1 cellular context compared by ENCODE assay signal in the genomic region with DNA sequence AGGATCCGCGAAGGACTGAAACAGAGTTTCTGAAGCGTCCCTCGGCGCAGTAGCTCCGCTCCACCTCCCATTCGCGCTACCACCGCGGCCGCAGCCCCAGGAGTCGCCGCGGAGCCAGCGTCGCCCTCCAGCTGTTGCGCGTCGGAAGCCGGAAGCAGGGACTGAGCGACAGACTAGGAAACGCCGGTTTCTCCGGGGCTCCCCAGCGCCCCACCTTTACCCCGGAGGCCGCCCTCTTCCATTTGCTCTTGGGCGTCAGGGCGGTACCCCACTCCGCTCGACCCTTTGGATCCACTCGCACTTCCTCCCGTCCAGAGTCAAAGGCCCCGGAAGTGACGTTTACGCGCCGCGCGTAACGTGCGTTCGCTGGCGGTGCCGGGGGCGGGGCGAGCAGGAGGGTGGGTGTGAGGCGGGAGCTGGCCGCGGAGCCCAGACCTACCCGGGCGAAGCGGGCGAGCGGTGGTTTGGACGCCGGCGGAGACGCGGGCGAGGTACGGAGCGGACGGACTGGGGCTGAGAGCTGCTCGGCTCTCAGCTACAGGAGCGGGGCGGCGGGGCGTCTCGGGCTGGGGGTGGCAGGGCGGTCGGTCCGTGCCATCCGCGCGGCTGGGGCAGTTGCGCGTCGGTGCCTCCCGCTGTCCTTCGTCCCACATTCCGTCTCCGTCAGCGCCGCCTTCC.
TF ChIP-seq lines count a peak whose summit lies in the region.

RABGEF1 (plus strand) TSS at position 432 of the 678 bp plus-strand sequence. CDS start 31,167 bp downstream, outside the sequence.

TF ChIP-seq in K562, 482 proteins besides CTCF, POLR2A, EP300 and RAD21 (continued from another document and continues in another):
- TF ChIP-seq, protein P1, sequence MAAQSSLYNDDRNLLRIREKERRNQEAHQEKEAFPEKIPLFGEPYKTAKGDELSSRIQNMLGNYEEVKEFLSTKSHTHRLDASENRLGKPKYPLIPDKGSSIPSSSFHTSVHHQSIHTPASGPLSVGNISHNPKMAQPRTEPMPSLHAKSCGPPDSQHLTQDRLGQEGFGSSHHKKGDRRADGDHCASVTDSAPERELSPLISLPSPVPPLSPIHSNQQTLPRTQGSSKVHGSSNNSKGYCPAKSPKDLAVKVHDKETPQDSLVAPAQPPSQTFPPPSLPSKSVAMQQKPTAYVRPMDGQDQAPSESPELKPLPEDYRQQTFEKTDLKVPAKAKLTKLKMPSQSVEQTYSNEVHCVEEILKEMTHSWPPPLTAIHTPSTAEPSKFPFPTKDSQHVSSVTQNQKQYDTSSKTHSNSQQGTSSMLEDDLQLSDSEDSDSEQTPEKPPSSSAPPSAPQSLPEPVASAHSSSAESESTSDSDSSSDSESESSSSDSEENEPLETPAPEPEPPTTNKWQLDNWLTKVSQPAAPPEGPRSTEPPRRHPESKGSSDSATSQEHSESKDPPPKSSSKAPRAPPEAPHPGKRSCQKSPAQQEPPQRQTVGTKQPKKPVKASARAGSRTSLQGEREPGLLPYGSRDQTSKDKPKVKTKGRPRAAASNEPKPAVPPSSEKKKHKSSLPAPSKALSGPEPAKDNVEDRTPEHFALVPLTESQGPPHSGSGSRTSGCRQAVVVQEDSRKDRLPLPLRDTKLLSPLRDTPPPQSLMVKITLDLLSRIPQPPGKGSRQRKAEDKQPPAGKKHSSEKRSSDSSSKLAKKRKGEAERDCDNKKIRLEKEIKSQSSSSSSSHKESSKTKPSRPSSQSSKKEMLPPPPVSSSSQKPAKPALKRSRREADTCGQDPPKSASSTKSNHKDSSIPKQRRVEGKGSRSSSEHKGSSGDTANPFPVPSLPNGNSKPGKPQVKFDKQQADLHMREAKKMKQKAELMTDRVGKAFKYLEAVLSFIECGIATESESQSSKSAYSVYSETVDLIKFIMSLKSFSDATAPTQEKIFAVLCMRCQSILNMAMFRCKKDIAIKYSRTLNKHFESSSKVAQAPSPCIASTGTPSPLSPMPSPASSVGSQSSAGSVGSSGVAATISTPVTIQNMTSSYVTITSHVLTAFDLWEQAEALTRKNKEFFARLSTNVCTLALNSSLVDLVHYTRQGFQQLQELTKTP (IDR thresholded peaks at IDR 0.05; ENCODE audit: low read depth in 1 of 2, partially characterized antibody in 2 of 2): no peak
- peak; percentile 86 for TF ChIP-seq PRDM10 (IDR thresholded peaks at IDR 0.05; ENCODE audit: partially characterized antibody)
- no peak for TF ChIP-seq POU5F1 (IDR thresholded peaks at IDR 0.05; ENCODE audit: borderline replicate concordance, low read depth, low read length, partially characterized antibody)
- no peak for TF ChIP-seq HDAC3 (IDR thresholded peaks at IDR 0.05; ENCODE audit: borderline replicate concordance, partially characterized antibody)
- TF ChIP-seq CREB1 (IDR thresholded peaks at IDR 0.05): peak; percentile 95
- TF ChIP-seq CREB1 (CRISPR knock-in tag; IDR thresholded peaks at IDR 0.05): peak; percentile 96
- TF ChIP-seq TAF9B (IDR thresholded peaks at IDR 0.05; ENCODE audit: partially characterized antibody): peak; percentile 86
- TF ChIP-seq, protein P2, sequence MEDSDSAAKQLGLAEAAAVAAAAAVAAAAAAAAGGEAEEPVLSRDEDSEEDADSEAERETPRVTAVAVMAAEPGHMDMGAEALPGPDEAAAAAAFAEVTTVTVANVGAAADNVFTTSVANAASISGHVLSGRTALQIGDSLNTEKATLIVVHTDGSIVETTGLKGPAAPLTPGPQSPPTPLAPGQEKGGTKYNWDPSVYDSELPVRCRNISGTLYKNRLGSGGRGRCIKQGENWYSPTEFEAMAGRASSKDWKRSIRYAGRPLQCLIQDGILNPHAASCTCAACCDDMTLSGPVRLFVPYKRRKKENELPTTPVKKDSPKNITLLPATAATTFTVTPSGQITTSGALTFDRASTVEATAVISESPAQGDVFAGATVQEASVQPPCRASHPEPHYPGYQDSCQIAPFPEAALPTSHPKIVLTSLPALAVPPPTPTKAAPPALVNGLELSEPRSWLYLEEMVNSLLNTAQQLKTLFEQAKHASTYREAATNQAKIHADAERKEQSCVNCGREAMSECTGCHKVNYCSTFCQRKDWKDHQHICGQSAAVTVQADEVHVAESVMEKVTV (CRISPR knock-in tag; IDR thresholded peaks at IDR 0.05): no peak
- TF ChIP-seq SUPT5H (IDR thresholded peaks at IDR 0.05): peak; percentile 95
- TF ChIP-seq PHB (CRISPR knock-in tag; IDR thresholded peaks at IDR 0.05): no peak; the same call in 1 of the 2 replicates
- TF ChIP-seq BRF1 (IDR thresholded peaks at IDR 0.05; ENCODE audit: borderline replicate concordance, extremely low read depth, insufficient read length): no peak
- TF ChIP-seq SPI1 (IDR thresholded peaks at IDR 0.05; ENCODE audit: borderline replicate concordance, low read depth, low read length): peak; percentile 96
- no peak for TF ChIP-seq FIP1L1 (IDR thresholded peaks at IDR 0.05; ENCODE audit: low read depth, low read length, poor library complexity, severe bottlenecking)
- peak; percentile 85 for TF ChIP-seq ETV1 (tag; conservative IDR thresholded peaks at IDR 0.05; ENCODE audit: low read depth)
- TF ChIP-seq ZNF512 (tag; IDR thresholded peaks at IDR 0.05): no peak
- peak; percentile 97 for TF ChIP-seq GABPB1 (CRISPR knock-in tag; IDR thresholded peaks at IDR 0.05)
- TF ChIP-seq, protein P3, sequence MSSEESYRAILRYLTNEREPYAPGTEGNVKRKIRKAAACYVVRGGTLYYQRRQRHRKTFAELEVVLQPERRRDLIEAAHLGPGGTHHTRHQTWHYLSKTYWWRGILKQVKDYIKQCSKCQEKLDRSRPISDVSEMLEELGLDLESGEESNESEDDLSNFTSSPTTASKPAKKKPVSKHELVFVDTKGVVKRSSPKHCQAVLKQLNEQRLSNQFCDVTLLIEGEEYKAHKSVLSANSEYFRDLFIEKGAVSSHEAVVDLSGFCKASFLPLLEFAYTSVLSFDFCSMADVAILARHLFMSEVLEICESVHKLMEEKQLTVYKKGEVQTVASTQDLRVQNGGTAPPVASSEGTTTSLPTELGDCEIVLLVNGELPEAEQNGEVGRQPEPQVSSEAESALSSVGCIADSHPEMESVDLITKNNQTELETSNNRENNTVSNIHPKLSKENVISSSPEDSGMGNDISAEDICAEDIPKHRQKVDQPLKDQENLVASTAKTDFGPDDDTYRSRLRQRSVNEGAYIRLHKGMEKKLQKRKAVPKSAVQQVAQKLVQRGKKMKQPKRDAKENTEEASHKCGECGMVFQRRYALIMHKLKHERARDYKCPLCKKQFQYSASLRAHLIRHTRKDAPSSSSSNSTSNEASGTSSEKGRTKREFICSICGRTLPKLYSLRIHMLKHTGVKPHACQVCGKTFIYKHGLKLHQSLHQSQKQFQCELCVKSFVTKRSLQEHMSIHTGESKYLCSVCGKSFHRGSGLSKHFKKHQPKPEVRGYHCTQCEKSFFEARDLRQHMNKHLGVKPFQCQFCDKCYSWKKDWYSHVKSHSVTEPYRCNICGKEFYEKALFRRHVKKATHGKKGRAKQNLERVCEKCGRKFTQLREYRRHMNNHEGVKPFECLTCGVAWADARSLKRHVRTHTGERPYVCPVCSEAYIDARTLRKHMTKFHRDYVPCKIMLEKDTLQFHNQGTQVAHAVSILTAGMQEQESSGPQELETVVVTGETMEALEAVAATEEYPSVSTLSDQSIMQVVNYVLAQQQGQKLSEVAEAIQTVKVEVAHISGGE (CRISPR knock-in tag; IDR thresholded peaks at IDR 0.05): peak in 2 of 3 experiments; percentile 51 to 92; a peak in 3 of 6 replicates
- no peak for TF ChIP-seq ZNF174 (CRISPR knock-in tag; IDR thresholded peaks at IDR 0.05)
- peak; percentile 73; the same call in 1 of the 2 replicates for TF ChIP-seq XRCC5 (IDR thresholded peaks at IDR 0.05; ENCODE audit: low read depth, low read length)
- TF ChIP-seq HMG20B (CRISPR knock-in tag; IDR thresholded peaks at IDR 0.05): no peak
- no peak for TF ChIP-seq SMC3 (conservative IDR thresholded peaks at IDR 0.05; ENCODE audit: insufficient read depth, low read depth, low read length)
- TF ChIP-seq TCF3 (CRISPR knock-in tag; IDR thresholded peaks at IDR 0.05): peak; percentile 29
- peak; percentile 79 for TF ChIP-seq ETV5 (CRISPR knock-in tag; IDR thresholded peaks at IDR 0.05; ENCODE audit: low read depth)
- no peak for TF ChIP-seq DMBX1 (CRISPR knock-in tag; IDR thresholded peaks at IDR 0.05; ENCODE audit: borderline replicate concordance)
- peak; percentile 89 for TF ChIP-seq ELF1 (tag; IDR thresholded peaks at IDR 0.05)
- peak; percentile 58 for TF ChIP-seq MBD2 (IDR thresholded peaks at IDR 0.05; ENCODE audit: borderline replicate concordance, low read depth)
- TF ChIP-seq RBM25 (IDR thresholded peaks at IDR 0.05; ENCODE audit: low read depth, low read length, severe bottlenecking): no peak
- peak; percentile 73 to 96 for TF ChIP-seq E2F6 (IDR thresholded peaks at IDR 0.05; ENCODE audit: borderline replicate concordance in 1 of 2, extremely low read depth in 1 of 2, insufficient read depth in 1 of 2, insufficient read length in 1 of 2, low read depth in 1 of 2, low read length in 1 of 2, poor library complexity in 1 of 2, severe bottlenecking in 1 of 2)
- TF ChIP-seq POLR2H (tag; IDR thresholded peaks at IDR 0.05; ENCODE audit: low read depth): peak; percentile 87
- TF ChIP-seq FOXM1 (IDR thresholded peaks at IDR 0.05; ENCODE audit: low read depth): no peak
- no peak for TF ChIP-seq FOXM1 (CRISPR knock-in tag; IDR thresholded peaks at IDR 0.05; ENCODE audit: low read depth)
- TF ChIP-seq ZNF133 (CRISPR knock-in tag; IDR thresholded peaks at IDR 0.05): no peak
- TF ChIP-seq IRF2 (CRISPR knock-in tag; IDR thresholded peaks at IDR 0.05): no peak
- peak; percentile 17; the same call in 1 of the 2 replicates for TF ChIP-seq ADNP (tag; IDR thresholded peaks at IDR 0.05)
- peak; percentile 84 for TF ChIP-seq PML (IDR thresholded peaks at IDR 0.05; ENCODE audit: low read length)
- peak; percentile 5; the same call in 1 of the 2 replicates for TF ChIP-seq ZSCAN29 (IDR thresholded peaks at IDR 0.05)
- peak in 1 of 2 experiments; percentile 38; a peak in 1 of 4 replicates for TF ChIP-seq ETV6 (IDR thresholded peaks at IDR 0.05; ENCODE audit: borderline replicate concordance in 1 of 2, low read depth in 2 of 2, low read length in 1 of 2)
- TF ChIP-seq ETV6 (CRISPR knock-in tag; IDR thresholded peaks at IDR 0.05; ENCODE audit: borderline replicate concordance): no peak
- TF ChIP-seq SMAD1 (IDR thresholded peaks at IDR 0.05; ENCODE audit: low read depth, low read length, partially characterized antibody): peak; percentile 78
- peak; percentile 63 for TF ChIP-seq ATF1 (CRISPR knock-in tag; IDR thresholded peaks at IDR 0.05)
- peak; percentile 95 for TF ChIP-seq ATF1 (tag; IDR thresholded peaks at IDR 0.05)
- no peak for TF ChIP-seq KLF16 (IDR thresholded peaks at IDR 0.05)
- no peak for TF ChIP-seq SFPQ (IDR thresholded peaks at IDR 0.05; ENCODE audit: low read depth, low read length)
- TF ChIP-seq RUNX1 (IDR thresholded peaks at IDR 0.05; ENCODE audit: low read depth): 0 out of 2 replicates have a peak, but pooled peaks have one; percentile 23
- TF ChIP-seq BRD4 (IDR thresholded peaks at IDR 0.05): 0 out of 2 replicates have a peak, but pooled peaks have one; percentile 37
